Comparison of ENCODE assay signal across 1 cellular context in genomic region chrX:109714340-109714958, GRCh38.
TF ChIP-seq lines count a peak whose summit lies in the region.

No MANE protein-coding gene starts in this region.

TF ChIP-seq in HepG2, 621 proteins besides CTCF, POLR2A, EP300 and RAD21:
- 0 out of 2 replicates have a peak, but pooled peaks have one; percentile 29 for TF ChIP-seq FOSL2 (CRISPR knock-in tag; IDR thresholded peaks at IDR 0.05)
- TF ChIP-seq ZNF629 (CRISPR knock-in tag; conservative IDR thresholded peaks at IDR 0.05), result peak; percentile 75
- no peak for TF ChIP-seq HMGXB3 (CRISPR knock-in tag; IDR thresholded peaks at IDR 0.05; ENCODE audit: borderline replicate concordance)
- TF ChIP-seq RBFOX2 (IDR thresholded peaks at IDR 0.05; ENCODE audit: low read depth, low read length), result peak; percentile 43; the same call in 1 of the 2 replicates
